In genomic region chr13:29923554-29924481, GRCh38 we compare ENCODE assay signal across 8 cellular contexts.
DNase-seq lines count a peak whose midpoint lies in the region; ATAC-seq and TF ChIP-seq lines count a peak whose summit lies in the region.

No MANE protein-coding gene starts in this region.

- TF ChIP-seq CTCF in esophagus muscularis mucosa (IDR thresholded peaks at IDR 0.05) (peak; percentile 62 to 69 (median 66)), natural killer cell (IDR thresholded peaks at IDR 0.05) (peak; percentile 92)

- DNase-seq in 8988T, result peak; percentile 68
- DNase-seq in NCI-H69 (lab: John Stamatoyannopoulos, UW), result peak; percentile 89
- peak; percentile 29 for DNase-seq in activated T-cell treated with anti-CD3 and anti-CD28 coated beads for 1 hour (ENCODE audit: low read depth)
- no peak for DNase-seq in esophagus muscularis mucosa (ENCODE audit: extremely low spot score)
- DNase-seq in natural killer cell, result peak; percentile 62
- DNase-seq in stimulated activated naive CD4-positive, alpha-beta T cell treated with Interleukin-2 at 50 U/mL for 16 hours (lab: John Stamatoyannopoulos, UW), result peak; percentile 57

- H3K4me3 ChIP-seq in esophagus muscularis mucosa, result peak overlapping the region in 1 of 4 donors; percentile 9

- H3K4me3 Mint-ChIP-seq in natural killer cell, result no peak overlapping the region

- peaks cover under 1 to 3% of the 10 kb centered on the region in 2 donors for H3K27me3 Mint-ChIP-seq in natural killer cell (ENCODE audit: low read depth in 2 of 2)

- H3K4me1 Mint-ChIP-seq in natural killer cell, result peaks cover 11 to 21% of the 10 kb centered on the region in 2 donors

- no peaks in the 10 kb centered on the region for H3K9me3 Mint-ChIP-seq in natural killer cell

- no peaks in the 10 kb centered on the region for H3K36me3 Mint-ChIP-seq in natural killer cell

- H3K27ac Mint-ChIP-seq in natural killer cell, result peak overlapping the region in 1 of 2 donors; percentile 16

- H3K4me1 ChIP-seq in esophagus muscularis mucosa, result peaks cover 27 to 57% (median 48%) of the 10 kb centered on the region in 4 donors

- H3K27me3 ChIP-seq in esophagus muscularis mucosa, result no peaks in the 10 kb centered on the region

- no peaks in the 10 kb centered on the region for H3K9me3 ChIP-seq in esophagus muscularis mucosa

- TF ChIP-seq EP300 in esophagus muscularis mucosa (IDR thresholded peaks at IDR 0.05), result no peak

- intact Hi-C loops in esophagus muscularis mucosa (cut with DNase I) (loop anchor here (5.0 to 10.0 kb wide), 3 partner anchors 77 to 188 kb away; no protein-coding TSS in a partner anchor), natural killer cell (cut with micrococcal nuclease) (loop anchor here (1.0 to 10.0 kb wide), 3 partner anchors 77 to 191 kb away; no protein-coding TSS in a partner anchor)

- TF ChIP-seq POLR2A in esophagus muscularis mucosa (IDR thresholded peaks at IDR 0.05; ENCODE audit: low read depth), result no peak
- no peak for TF ChIP-seq POLR2A in GM18505 (IDR thresholded peaks at IDR 0.05; ENCODE audit: borderline replicate concordance, extremely low read depth, insufficient read depth, insufficient read length)

- H3K27ac ChIP-seq in esophagus muscularis mucosa (replicated peaks in 1 of 4), result peak overlapping the region; percentile 76 to 92 (median 82)

- 34% methylated on average over 12 of the region's 12 CpGs for WGBS in esophagus muscularis mucosa

- no peaks in the 10 kb centered on the region for H3K36me3 ChIP-seq in esophagus muscularis mucosa

- peak; percentile 54 for ATAC-seq in GM18502 (IDR thresholded peaks at IDR 0.05; ENCODE audit: poor library complexity, unreplicated experiment)
- peak; percentile 68 to 89 (median 85) for ATAC-seq in natural killer cell
- ATAC-seq in GM18505 (IDR thresholded peaks at IDR 0.05; ENCODE audit: unreplicated experiment), result no peak
